In genomic region chr10:100009793-100010676, GRCh38 we compare ENCODE assay signal across 8 cellular contexts. TPM values are rescaled to one million over a fixed set of nuclear protein-coding genes. Genes with fewer than 3 reads are reported as not detected.
DNase-seq lines count a peak whose midpoint lies in the region; ATAC-seq and TF ChIP-seq lines count a peak whose summit lies in the region.

TSS of gene DNMBP (minus strand) at chr10:100009947. CDS start at chr10:99972124, 37,823 bp downstream.

- H3K4me3 Mint-ChIP-seq in activated naive CD4-positive, alpha-beta T cell treated with anti-CD3 and anti-CD28 coated beads, Interleukin-2, amount 10 ng/mL, durations not matched to agents 7 days and 5 days, result peak within 1 kb of the TSS; percentile 86

- in situ Hi-C loops in SK-MEL-5 (cut with HindIII; ENCODE audit: low pct_unique_long_range_greater_than_20kb, low sequenced_read_pairs), result no loop called here

- peaks cover 13% of the 10 kb centered on the region for H4K20me1 ChIP-seq in DOHH2 (ENCODE audit: control insufficient read depth, insufficient read depth, low read depth, low read length)

- peak within 1 kb of the TSS; percentile 94 for H3K4me2 ChIP-seq in DOHH2 (ENCODE audit: low read length)

- H3K36me3 ChIP-seq in DOHH2 (ENCODE audit: control insufficient read depth, low read length), result peaks cover 53% of the 10 kb centered on the region

- peak; percentile 60 for ATAC-seq in GM21515 (IDR thresholded peaks at IDR 0.05; ENCODE audit: unreplicated experiment)

- TF ChIP-seq CTCF in DOHH2 (IDR thresholded peaks at IDR 0.05; ENCODE audit: low read depth, low read length, poor library complexity, severe bottlenecking), result peak; percentile 54

- peaks cover 43% of the 10 kb centered on the region for H3K4me1 Mint-ChIP-seq in activated naive CD4-positive, alpha-beta T cell treated with anti-CD3 and anti-CD28 coated beads, Interleukin-2, amount 10 ng/mL, durations not matched to agents 7 days and 5 days

- peak within 1 kb of the TSS; percentile 83 for H3K4me3 ChIP-seq in DOHH2 (ENCODE audit: low read length)

- no peaks in the 10 kb centered on the region for H3K9me3 Mint-ChIP-seq in activated naive CD4-positive, alpha-beta T cell treated with anti-CD3 and anti-CD28 coated beads, Interleukin-2, amount 10 ng/mL, durations not matched to agents 7 days and 5 days

- H3K4me1 ChIP-seq in DOHH2 (ENCODE audit: control insufficient read depth, low read length), result peaks cover 77% of the 10 kb centered on the region

- H3F3A ChIP-seq in DOHH2 (ENCODE audit: control insufficient read depth, insufficient read depth), result peaks cover 24% of the 10 kb centered on the region

- H3K27me3 ChIP-seq in DOHH2 (ENCODE audit: control insufficient read depth, low read length), result no peaks in the 10 kb centered on the region

- H3K9me2 ChIP-seq in DOHH2 (replicated peaks; ENCODE audit: control insufficient read depth, low read length), result no peaks in the 10 kb centered on the region

- H3K27ac ChIP-seq in DOHH2 (ENCODE audit: low read depth, low read length), result peak within 1 kb of the TSS; percentile 71

- CTCF ChIA-PET in activated naive CD4-positive, alpha-beta T cell treated with anti-CD3 and anti-CD28 coated beads, Interleukin-2, amount 10 ng/mL, durations not matched to agents 7 days and 5 days (lab: Charles Lee), result interaction anchor here (0.7 to 4.4 kb wide), 15 partner anchors 8 to 164 kb away, joined by 3 to 25 read pairs (median 5); no protein-coding TSS in a partner anchor

- H3K27ac Mint-ChIP-seq in activated naive CD4-positive, alpha-beta T cell treated with anti-CD3 and anti-CD28 coated beads, Interleukin-2, amount 10 ng/mL, durations not matched to agents 7 days and 5 days, result no peak within 1 kb of the TSS

- H3K36me3 Mint-ChIP-seq in activated naive CD4-positive, alpha-beta T cell treated with anti-CD3 and anti-CD28 coated beads, Interleukin-2, amount 10 ng/mL, durations not matched to agents 7 days and 5 days, result no peaks in the 10 kb centered on the region

- H3K79me2 ChIP-seq in DOHH2 (ENCODE audit: control insufficient read depth, low read length), result peaks cover 45% of the 10 kb centered on the region

- DNase-seq in HuH-7.5 (ENCODE audit: low spot score) (peak; percentile 91), SK-MEL-5 (ENCODE audit: low read depth, low spot score) (peak; percentile 74), globus pallidus (ENCODE audit: low spot score) (peak; percentile 62), occipital lobe (lab: John Stamatoyannopoulos, UW) (peak; percentile 49), superior temporal gyrus (ENCODE audit: extremely low spot score) (peak; percentile 43)
- peak; percentile 86 for DNase-seq in activated naive CD4-positive, alpha-beta T cell treated with anti-CD3 and anti-CD28 coated beads, Interleukin-2, amount 10 ng/mL, durations not matched to agents 7 days and 5 days

- peaks cover 39% of the 10 kb centered on the region for H3K27me3 Mint-ChIP-seq in activated naive CD4-positive, alpha-beta T cell treated with anti-CD3 and anti-CD28 coated beads, Interleukin-2, amount 10 ng/mL, durations not matched to agents 7 days and 5 days

- no peaks in the 10 kb centered on the region for H3K9me3 ChIP-seq in DOHH2 (ENCODE audit: control insufficient read depth, insufficient read depth, low read length)

RNA-seq across cellular contexts. Expression of gene DNMBP, which starts in this region (rescaled TPM):
- 5.3 and 6.2 TPM in 2 replicates for total RNA-seq in SK-MEL-5 (2014; rRNA removed; shearing (Covaris generic))
- polyA plus RNA-seq in SK-MEL-5 (2015; cell fraction: cytosol; rRNA removed), result 7.0 and 7.7 TPM in 2 replicates
- 5.9 and 10.0 TPM in 2 replicates for polyA plus RNA-seq in SK-MEL-5 (2015; cell fraction: nucleus; rRNA removed)
- total RNA-seq in occipital lobe, result 2.7 TPM

Comparison
In these comparisons a context has a peak if more than half of its experiments do, and no peak if none do; other contexts are left out.
1. Peak in every context shown above with its lines: DNase-seq, ATAC-seq, H3K4me3 ChIP-seq and H3K27ac ChIP-seq.